ENCODE assay signal across 12 cellular contexts in genomic region chr2:9770006-9770307, GRCh38.
DNase-seq lines count a peak whose midpoint lies in the region; ATAC-seq, FAIRE-seq and TF ChIP-seq lines count a peak whose summit lies in the region.
"Had no signal": no experiment of that assay in that cellular context is flagged by ENCODE, and none has a peak within 500 bp of the region (broad histone marks: within the 10 kb centered on the region; RNA-seq: fewer than 3 reads in every experiment).

No MANE protein-coding gene starts in this region.

- H3K9me3 Mint-ChIP-seq in neural progenitor cell, result no peaks in the 10 kb centered on the region
- no peaks in the 10 kb centered on the region for H3K9me3 Mint-ChIP-seq in stimulated activated memory B cell treated with anti-CD40 and anti-IgM and Interleukin-4, amounts not matched to agents 10 μg/mL and 1 μg/mL and 100 μg/mL, for 72 hours
- H3K9me3 Mint-ChIP-seq: CD4-positive, alpha-beta memory T cell; endodermal cell had no signal

- TF ChIP-seq POLR2A in HepG2 (IDR thresholded peaks at IDR 0.05; ENCODE audit: insufficient read depth in 1 of 2, low read depth in 2 of 2, low read length in 2 of 2), result no peak
- TF ChIP-seq POLR2A in right lobe of liver (IDR thresholded peaks at IDR 0.05), result no peak

- no peaks in the 10 kb centered on the region for H3K36me3 Mint-ChIP-seq in neural progenitor cell
- no peaks in the 10 kb centered on the region for H3K36me3 Mint-ChIP-seq in stimulated activated memory B cell treated with anti-CD40 and anti-IgM and Interleukin-4, amounts not matched to agents 10 μg/mL and 1 μg/mL and 100 μg/mL, for 72 hours
- H3K36me3 Mint-ChIP-seq: CD4-positive, alpha-beta memory T cell had no signal

- peak overlapping the region; percentile 42; the same call in 1 of the 2 replicates for H3K4me2 ChIP-seq in HepG2 (ENCODE audit: low read depth, low read length)
- peak overlapping the region; percentile 13 for H3K4me2 ChIP-seq in neural progenitor cell

- H3K36me3 ChIP-seq in HepG2 (replicated peaks in 1 of 2; ENCODE audit: control insufficient read depth in 1 of 2, insufficient read depth in 2 of 2, low read length in 2 of 2) (no peaks in the 10 kb centered on the region), right lobe of liver (no peaks in the 10 kb centered on the region), neural progenitor cell (no peaks in the 10 kb centered on the region)
- H3K36me3 ChIP-seq: pancreas, tibial nerve had no signal

- H3K4me3 Mint-ChIP-seq in neural progenitor cell, result peak overlapping the region; percentile 74
- H3K4me3 Mint-ChIP-seq in stimulated activated memory B cell treated with anti-CD40 and anti-IgM and Interleukin-4, amounts not matched to agents 10 μg/mL and 1 μg/mL and 100 μg/mL, for 72 hours, result no peak overlapping the region
- H3K4me3 Mint-ChIP-seq: endodermal cell had no signal

- no peak overlapping the region for H3K27ac ChIP-seq in HepG2 (ENCODE audit: extremely low read length, insufficient read depth, low read length)
- no peak overlapping the region for H3K27ac ChIP-seq in right lobe of liver
- peak overlapping the region; percentile 64 for H3K27ac ChIP-seq in caudate nucleus (ENCODE audit: low read depth, low read length)
- H3K27ac ChIP-seq in neural progenitor cell, result no peak overlapping the region

- no TSS peak for BruUV-seq in HepG2 (replicated peaks; lab: Mats Ljungman, UMichigan)

- peaks cover 23% of the 10 kb centered on the region for H3K27me3 Mint-ChIP-seq in neural progenitor cell (ENCODE audit: insufficient read depth, low read depth)
- H3K27me3 Mint-ChIP-seq in stimulated activated memory B cell treated with anti-CD40 and anti-IgM and Interleukin-4, amounts not matched to agents 10 μg/mL and 1 μg/mL and 100 μg/mL, for 72 hours, result peaks cover 73% of the 10 kb centered on the region
- H3K27me3 Mint-ChIP-seq: CD4-positive, alpha-beta memory T cell had no signal

- peaks cover 75% of the 10 kb centered on the region for H3K4me1 ChIP-seq in HepG2 (ENCODE audit: insufficient read depth, low read length)
- peaks cover 0 to 2% (median 0%) of the 10 kb centered on the region in 4 donors for H3K4me1 ChIP-seq in right lobe of liver
- peaks cover 23% of the 10 kb centered on the region for H3K4me1 ChIP-seq in neural progenitor cell

- TF ChIP-seq CTCF in HepG2 (CRISPR knock-in tag; IDR thresholded peaks at IDR 0.05) (no peak), right lobe of liver (IDR thresholded peaks at IDR 0.05) (no peak), neural progenitor cell (IDR thresholded peaks at IDR 0.05) (no peak)

- peaks cover 85% of the 10 kb centered on the region for H3K4me1 Mint-ChIP-seq in neural progenitor cell
- H3K4me1 Mint-ChIP-seq in stimulated activated memory B cell treated with anti-CD40 and anti-IgM and Interleukin-4, amounts not matched to agents 10 μg/mL and 1 μg/mL and 100 μg/mL, for 72 hours, result peaks cover 38% of the 10 kb centered on the region

- H3K9me3 ChIP-seq in HepG2 (ENCODE audit: low read length) (no peaks in the 10 kb centered on the region), right lobe of liver (no peaks in the 10 kb centered on the region), neural progenitor cell (ENCODE audit: low read depth) (no peaks in the 10 kb centered on the region)
- H3K9me3 ChIP-seq: pancreas, tibial nerve had no signal

- no peak for DNase-seq in HepG2 (ENCODE audit: low spot score)
- no peak for DNase-seq in right lobe of liver
- DNase-seq in caudate nucleus (lab: John Stamatoyannopoulos, UW), result no peak
- no peak for DNase-seq in neural progenitor cell (ENCODE audit: low spot score)
- DNase-seq in pons (ENCODE audit: low spot score), result no peak
- DNase-seq in activated gamma-delta T cell treated with Interleukin-2 at 50 U/mL for 16 hours, result no peak

- H3K79me2 ChIP-seq in HepG2 (ENCODE audit: insufficient read depth, low read length) (no peaks in the 10 kb centered on the region), neural progenitor cell (ENCODE audit: low read depth) (no peaks in the 10 kb centered on the region)

- H4K20me1 ChIP-seq in HepG2 (ENCODE audit: insufficient read depth, low read length), result no peaks in the 10 kb centered on the region
- no peaks in the 10 kb centered on the region for H4K20me1 ChIP-seq in neural progenitor cell (ENCODE audit: low read depth)

- H3K4me3 ChIP-seq in HepG2 (replicated peaks in 1 of 3; ENCODE audit: insufficient read depth in 1 of 3, low read depth in 2 of 3, low read length in 3 of 3) (peak overlapping the region in 1 of 3 experiments; percentile 20; a peak in 1 of 6 replicates), right lobe of liver (no peak overlapping the region), neural progenitor cell (no peak overlapping the region)
- H3K4me3 ChIP-seq: pancreas had no signal

- CTCF ChIA-PET in HepG2 (lab: Yijun Ruan, JAX; ENCODE audit: low intra/inter-chr PET ratio, low total read pairs), result interaction anchor here (0.7 to 1.1 kb wide), 3 partner anchors 29 to 278 kb away, joined by 3 read pairs; no protein-coding TSS in a partner anchor

- in situ Hi-C loops in HepG2 (cut with HindIII; ENCODE audit: extremely low pct_ligation_motif_present, low pct_unique_long_range_greater_than_20kb), result no loop called here

- intact Hi-C loops in HepG2 (cut with micrococcal nuclease; ENCODE audit: unreplicated experiment) (loop anchor here (1.0 to 5.0 kb wide), 4 partner anchors 29 to 278 kb away; partner anchors contain the start of gene ADAM17), right lobe of liver (cut with DNase I) (no loop called here)

- H3K9ac ChIP-seq in HepG2 (ENCODE audit: insufficient read depth, low read depth, low read length) (no peak overlapping the region), neural progenitor cell (no peak overlapping the region)

- peak overlapping the region; percentile 86 for H3K27ac Mint-ChIP-seq in neural progenitor cell
- no peak overlapping the region for H3K27ac Mint-ChIP-seq in stimulated activated memory B cell treated with anti-CD40 and anti-IgM and Interleukin-4, amounts not matched to agents 10 μg/mL and 1 μg/mL and 100 μg/mL, for 72 hours
- H3K27ac Mint-ChIP-seq: endodermal cell had no signal

- H3F3A ChIP-seq in neural progenitor cell (ENCODE audit: low read depth), result peaks cover 4% of the 10 kb centered on the region

- H2AFZ ChIP-seq in HepG2 (ENCODE audit: low read length) (no peak overlapping the region), neural progenitor cell (replicated peaks) (peak overlapping the region; percentile 62)

- peaks cover 12 to 72% of the 10 kb centered on the region in 2 experiments for H3K27me3 ChIP-seq in HepG2 (ENCODE audit: control insufficient read depth in 1 of 2, insufficient read depth in 2 of 2, low read length in 2 of 2)
- H3K27me3 ChIP-seq in right lobe of liver, result no peaks in the 10 kb centered on the region
- H3K27me3 ChIP-seq in neural progenitor cell, result no peaks in the 10 kb centered on the region
- H3K27me3 ChIP-seq: pancreas, tibial nerve had no signal

- no peak for TF ChIP-seq RAD21 in HepG2 (CRISPR knock-in tag; IDR thresholded peaks at IDR 0.05)

- TF ChIP-seq EP300 in HepG2 (IDR thresholded peaks at IDR 0.05; ENCODE audit: low read depth in 2 of 2, low read length in 2 of 2), result no peak
- TF ChIP-seq EP300 in HepG2 (CRISPR knock-in tag; IDR thresholded peaks at IDR 0.05; ENCODE audit: borderline replicate concordance), result no peak

- POLR2A ChIA-PET in HepG2 (lab: Yijun Ruan, JAX), result no interaction called here

- ATAC-seq in HepG2, result no peak
- ATAC-seq in right lobe of liver, result no peak
- ATAC-seq in stimulated activated memory B cell treated with anti-CD40 and anti-IgM and Interleukin-4, amounts not matched to agents 10 μg/mL and 1 μg/mL and 100 μg/mL, for 72 hours, result no peak
- no peak for ATAC-seq in GM21447 (IDR thresholded peaks at IDR 0.05; ENCODE audit: unreplicated experiment)

- FAIRE-seq in HepG2 (lab: Jason Lieb, UNC), result no peak
- FAIRE-seq: pancreas had no signal

- 48% methylated on average over 6 of the region's 6 CpGs for WGBS in HepG2 (ENCODE audit: low lambda C conversion rate)
- WGBS in right lobe of liver (ENCODE audit: insufficient coverage, low coverage, low lambda C conversion rate, missing lambda C conversion rate), result 14% methylated on average over 1 of the region's 6 CpGs

TF ChIP-seq in HepG2, 621 proteins besides CTCF, POLR2A, EP300 and RAD21:
- TF ChIP-seq ZNF629 (CRISPR knock-in tag; conservative IDR thresholded peaks at IDR 0.05) (peak; percentile 84), CCAR2 (optimal IDR thresholded peaks at IDR 0.05; ENCODE audit: low read depth, low read length) (no peak), MAFG (CRISPR knock-in tag; IDR thresholded peaks at IDR 0.05) (0 out of 2 replicates have a peak, but pooled peaks have one; percentile 12), RXRA (CRISPR knock-in tag; IDR thresholded peaks at IDR 0.05) (0 out of 2 replicates have a peak, but pooled peaks have one; percentile 2)
